ENCODE assay signal across 20 cellular contexts in the genomic region with DNA sequence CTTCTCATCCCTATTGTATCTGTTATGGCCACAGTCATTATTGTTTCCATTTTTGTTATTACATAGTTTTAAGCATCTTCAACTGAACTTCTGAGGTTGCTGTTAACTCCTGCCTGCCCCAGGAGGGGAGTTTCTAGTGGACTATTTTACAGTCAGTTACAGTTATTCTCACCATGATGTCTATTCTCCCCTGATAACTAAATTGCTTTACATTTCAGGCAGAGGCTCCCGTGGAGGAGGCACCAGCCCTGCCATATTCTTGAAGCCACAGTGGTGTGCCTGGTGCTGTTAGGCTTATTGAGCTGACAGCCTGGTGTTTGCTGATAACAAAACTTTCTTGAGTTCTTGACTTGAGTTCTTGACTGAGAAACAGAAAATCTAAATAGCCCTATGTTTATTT.
"Had no signal": no experiment of that assay in that cellular context is flagged by ENCODE, and none has a peak within 500 bp of the region (broad histone marks: within the 10 kb centered on the region; RNA-seq: fewer than 3 reads in every experiment).

No MANE protein-coding gene starts in this region.

- ATAC-seq: activated CD4-positive, CD25-positive, alpha-beta regulatory T cell treated with anti-CD3 and anti-CD28 coated beads, Interleukin-2, amount 50 U/mL, for 24 hours; activated CD8-positive, alpha-beta T cell treated with anti-CD3 and anti-CD28 coated beads, Interleukin-2, amount 10 ng/mL, durations not matched to agents 7 days and 5 days; activated T-cell treated with anti-CD3 and anti-CD28 coated beads, Interleukin-2, amount 50 U/mL, for 4 hours; activated T-helper 17 cell treated with anti-CD3 and anti-CD28 coated beads, Interleukin-2, amount 50 U/mL, for 72 hours had no signal

- DNase-seq: activated B cell treated with CpG ODN at 0.5 μM for 24 hours; activated CD4-positive, alpha-beta memory T cell treated with anti-CD3 and anti-CD28 coated beads for 36 hours; activated CD4-positive, alpha-beta T cell treated with anti-CD3 and anti-CD28 coated beads for 48 hours; activated CD8-positive, alpha-beta T cell treated with anti-CD3 and anti-CD28 coated beads, Interleukin-2, amount 10 ng/mL, durations not matched to agents 7 days and 5 days; activated effector memory CD4-positive, alpha-beta T cell treated with Interleukin-2 at 50 U/mL for 16 hours; activated gamma-delta T cell treated with Interleukin-2 at 50 U/mL for 16 hours; activated naive CD4-positive, alpha-beta T cell treated with anti-CD3 and anti-CD28 coated beads, Interleukin-2, amount 50 U/mL, for 16 hours; activated naive CD4-positive, alpha-beta T cell treated with Interleukin-2 at 50 U/mL for 16 hours; activated T-cell treated with anti-CD3 and anti-CD28 coated beads, Interleukin-2, amount 50 U/mL, for 4 hours; amniotic stem cell; anterior cingulate cortex; brain microvascular endothelial cell; cortex of kidney; dermis blood vessel endothelial cell; effector CD8-positive, alpha-beta T cell; foreskin fibroblast; T-helper 2 cell; WERI-Rb-1 had no signal
